In the genomic region with DNA sequence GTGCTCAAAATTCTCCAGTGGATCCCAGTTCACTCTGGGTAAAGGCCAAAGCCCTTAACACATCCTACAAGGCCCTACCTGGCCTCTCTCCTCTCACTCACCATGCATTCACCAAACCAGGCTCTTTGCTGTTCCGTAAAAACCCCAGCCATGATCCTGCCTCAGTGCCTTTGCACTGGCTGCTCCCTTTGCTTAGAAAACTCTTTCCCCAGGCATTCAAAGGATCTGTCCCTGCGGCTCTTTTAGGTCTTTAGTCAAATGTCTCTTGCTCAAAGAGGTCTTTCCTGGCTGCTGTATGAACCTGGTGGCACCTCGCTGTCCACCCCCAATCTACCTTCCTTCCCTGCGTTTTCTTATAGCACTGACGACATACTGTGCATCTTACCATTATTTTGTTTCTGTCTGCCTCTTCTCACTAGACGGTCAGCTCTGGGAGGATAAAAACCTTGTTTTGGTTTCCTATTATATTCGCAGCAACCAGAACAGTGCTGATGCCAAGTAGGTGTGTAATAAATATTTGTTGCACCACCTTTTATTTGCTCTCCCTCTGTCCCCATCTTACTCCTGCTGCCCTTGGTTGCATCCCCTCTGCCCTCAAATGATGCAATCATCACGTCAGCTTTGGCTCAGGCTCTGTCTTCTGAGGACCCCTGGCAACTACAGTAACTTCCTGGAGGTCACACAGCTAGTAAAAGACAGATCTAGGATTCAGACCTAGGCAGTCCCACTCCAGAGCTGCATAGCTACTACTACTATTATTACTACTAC, we compare ENCODE assay signal across 24 cellular contexts.
"Had no signal": no experiment of that assay in that cellular context is flagged by ENCODE, and none has a peak within 500 bp of the region (broad histone marks: within the 10 kb centered on the region; RNA-seq: fewer than 3 reads in every experiment).

No MANE protein-coding gene starts in this region.

- H3K9me3 Mint-ChIP-seq: activated B cell treated with CpG ODN at 0.5 μM for 24 hours; activated T-cell treated with anti-CD3 and anti-CD28 coated beads, Interleukin-2, amount 50 U/mL, for 24 hours; activated T-helper 2 cell treated with anti-CD3 and anti-CD28 coated beads, Interferon-gamma antibody, Interleukin-2, Interleukin-4, amounts not matched to agents 10 μg/mL and 5 μg/mL and 100 μg/mL, durations not matched to agents 14 hours and 24 hours and 36 hours; stimulated activated naive B cell treated with anti-CD40 and anti-IgM and Interleukin-4, amounts not matched to agents 10 μg/mL and 1 μg/mL and 100 μg/mL, for 72 hours had no signal

- H3K79me2 ChIP-seq: hepatocyte had no signal

- H3K4me3 Mint-ChIP-seq: activated B cell treated with CpG ODN at 0.5 μM for 24 hours; activated CD4-positive, alpha-beta T cell treated with anti-CD3 and anti-CD28 coated beads for 36 hours; activated naive CD8-positive, alpha-beta T cell treated with anti-CD3 and anti-CD28 coated beads for 36 hours; activated T-cell treated with anti-CD3 and anti-CD28 coated beads, Interleukin-2, amount 50 U/mL, for 24 hours; stimulated activated naive B cell treated with anti-CD40 and anti-IgM and Interleukin-4, amounts not matched to agents 10 μg/mL and 1 μg/mL and 100 μg/mL, for 72 hours had no signal

- H3K27ac ChIP-seq: hepatocyte, transverse colon, vagina had no signal

- H3K4me1 Mint-ChIP-seq: activated naive CD8-positive, alpha-beta T cell treated with anti-CD3 and anti-CD28 coated beads for 36 hours had no signal

- H3K4me3 ChIP-seq: hepatocyte, transverse colon, vagina had no signal

- H3K9me3 ChIP-seq: transverse colon, vagina had no signal

- H3K27me3 ChIP-seq: hepatocyte, transverse colon, vagina had no signal

- H2AFZ ChIP-seq: hepatocyte had no signal

- H3K36me3 ChIP-seq: transverse colon, vagina had no signal

- DNase-seq: activated B cell treated with CpG ODN at 0.5 μM for 24 hours; activated CD4-positive, alpha-beta T cell treated with anti-CD3 and anti-CD28 coated beads for 36 hours; activated CD4-positive, alpha-beta T cell treated with anti-CD3 and anti-CD28 coated beads, Interleukin-2, amount 50 U/mL, for 4 hours; activated CD8-positive, alpha-beta memory T cell treated with anti-CD3 and anti-CD28 coated beads for 24 hours; activated CD8-positive, alpha-beta memory T cell treated with anti-CD3 and anti-CD28 coated beads, Interleukin-2, amount 50 U/mL, for 4 hours; activated naive CD4-positive, alpha-beta T cell treated with Interleukin-2 at 50 U/mL for 16 hours; activated naive CD8-positive, alpha-beta T cell treated with anti-CD3 and anti-CD28 coated beads for 36 hours; activated T-cell treated with anti-CD3 and anti-CD28 coated beads, Interleukin-2, amount 50 U/mL, for 24 hours; cerebellar nuclear complex; cortex of kidney; foreskin fibroblast; kidney glomerular epithelial cell; mesenchymal stem cell; posterior cingulate gyrus; stimulated activated CD4-positive, alpha-beta T cell treated with anti-CD3 and anti-CD28 coated beads, Interleukin-2, amount 100 ng/mL, for 48 hours; stimulated activated CD8-positive, alpha-beta memory T cell treated with anti-CD3 and anti-CD28 coated beads, Interleukin-4, amount 100 ng/mL, for 48 hours; stimulated activated naive B cell treated with anti-CD40 and anti-IgM and Interleukin-4, amounts not matched to agents 10 μg/mL and 1 μg/mL and 100 μg/mL, for 72 hours; T-helper 9 cell; transverse colon had no signal

- H3K4me2 ChIP-seq: hepatocyte had no signal

- H3K27ac Mint-ChIP-seq: activated B cell treated with CpG ODN at 0.5 μM for 24 hours; activated CD4-positive, alpha-beta T cell treated with anti-CD3 and anti-CD28 coated beads for 36 hours; activated naive CD8-positive, alpha-beta T cell treated with anti-CD3 and anti-CD28 coated beads for 36 hours; activated T-cell treated with anti-CD3 and anti-CD28 coated beads, Interleukin-2, amount 50 U/mL, for 24 hours; activated T-helper 2 cell treated with anti-CD3 and anti-CD28 coated beads, Interferon-gamma antibody, Interleukin-2, Interleukin-4, amounts not matched to agents 10 μg/mL and 5 μg/mL and 100 μg/mL, durations not matched to agents 14 hours and 24 hours and 36 hours; stimulated activated naive B cell treated with anti-CD40 and anti-IgM and Interleukin-4, amounts not matched to agents 10 μg/mL and 1 μg/mL and 100 μg/mL, for 72 hours had no signal

- FAIRE-seq: bronchial epithelial cell, endometrium had no signal
